ENCODE assay signal across 1 cellular context in genomic region chr15:47987908-47988532, GRCh38.
TF ChIP-seq lines count a peak whose summit lies in the region.

No MANE protein-coding gene starts in this region.

TF ChIP-seq in HCT116, 20 proteins besides CTCF, POLR2A, EP300 and RAD21 (continued from another document):
- no peak for TF ChIP-seq REST (IDR thresholded peaks at IDR 0.05; ENCODE audit: low read depth)
- no peak for TF ChIP-seq ZFX (IDR thresholded peaks at IDR 0.05)
- TF ChIP-seq EZH2 (IDR thresholded peaks at IDR 0.05) = no peak
- TF ChIP-seq YY1 (IDR thresholded peaks at IDR 0.05; ENCODE audit: extremely low read depth, insufficient replicate concordance, low read depth, low read length) = no peak
- TF ChIP-seq POLR2AphosphoS5 (IDR thresholded peaks at IDR 0.05; ENCODE audit: low read depth, low read length) = no peak
- no peak for TF ChIP-seq FOSL1 (IDR thresholded peaks at IDR 0.05; ENCODE audit: low read depth)
- no peak for TF ChIP-seq CEBPB (IDR thresholded peaks at IDR 0.05; ENCODE audit: low read depth)
- no peak for TF ChIP-seq JUND (IDR thresholded peaks at IDR 0.05)
- no peak for TF ChIP-seq TCF7L2 (IDR thresholded peaks at IDR 0.05; ENCODE audit: borderline replicate concordance, extremely low read depth, insufficient read depth, insufficient read length)
